Comparison of ENCODE assay signal across 8 cellular contexts in genomic region chr1:23801338-23801748, GRCh38. TPM values are rescaled to one million over a fixed set of nuclear protein-coding genes. Genes with fewer than 3 reads are reported as not detected.
DNase-seq lines count a peak whose midpoint lies in the region; ATAC-seq and TF ChIP-seq lines count a peak whose summit lies in the region.

No MANE protein-coding gene starts in this region.

- H3K36me3 ChIP-seq in tibial nerve, result peaks cover 0 to 47% (median 0%) of the 10 kb centered on the region in 3 donors

- no peak for TF ChIP-seq POLR2A in tibial nerve (IDR thresholded peaks at IDR 0.05)

- no peak for ATAC-seq in activated T-cell treated with anti-CD3 and anti-CD28 coated beads, Interleukin-2, amount 50 U/mL, for 72 hours (replicated peaks in 1 of 2)
- ATAC-seq in HG02678 (IDR thresholded peaks at IDR 0.05; ENCODE audit: unreplicated experiment) (no peak), GM21619 (IDR thresholded peaks at IDR 0.05; ENCODE audit: unreplicated experiment) (no peak)

- H3K4me3 Mint-ChIP-seq in activated T-cell treated with anti-CD3 and anti-CD28 coated beads, Interleukin-2, amount 50 U/mL, for 72 hours, result peak overlapping the region; percentile 89 to 94
- peak overlapping the region; percentile 98 for H3K4me3 Mint-ChIP-seq in activated naive CD8-positive, alpha-beta T cell treated with anti-CD3 and anti-CD28 coated beads for 36 hours

- H3K27me3 ChIP-seq in tibial nerve, result no peaks in the 10 kb centered on the region

- peaks cover 0 to 26% (median 18%) of the 10 kb centered on the region in 4 donors for H3K4me1 ChIP-seq in tibial nerve

- no peaks in the 10 kb centered on the region for H3K9me3 ChIP-seq in tibial nerve

- H3K9me3 Mint-ChIP-seq in activated T-cell treated with anti-CD3 and anti-CD28 coated beads, Interleukin-2, amount 50 U/mL, for 72 hours, result no peaks in the 10 kb centered on the region
- H3K9me3 Mint-ChIP-seq in activated naive CD8-positive, alpha-beta T cell treated with anti-CD3 and anti-CD28 coated beads for 36 hours, result no peaks in the 10 kb centered on the region

- peak overlapping the region; percentile 8 for H3K27ac Mint-ChIP-seq in activated T-cell treated with anti-CD3 and anti-CD28 coated beads, Interleukin-2, amount 50 U/mL, for 72 hours
- peak overlapping the region; percentile 77 for H3K27ac Mint-ChIP-seq in activated naive CD8-positive, alpha-beta T cell treated with anti-CD3 and anti-CD28 coated beads for 36 hours

- peaks cover 0 to 3% of the 10 kb centered on the region in 2 donors for H3K36me3 Mint-ChIP-seq in activated T-cell treated with anti-CD3 and anti-CD28 coated beads, Interleukin-2, amount 50 U/mL, for 72 hours (ENCODE audit: insufficient read depth in 2 of 2)
- H3K36me3 Mint-ChIP-seq in activated naive CD8-positive, alpha-beta T cell treated with anti-CD3 and anti-CD28 coated beads for 36 hours, result peaks cover 6% of the 10 kb centered on the region

- DNase-seq in activated T-cell treated with anti-CD3 and anti-CD28 coated beads, Interleukin-2, amount 50 U/mL, for 72 hours, result no peak
- no peak for DNase-seq in activated T-cell treated with anti-CD3 and anti-CD28 coated beads, Interleukin-2, amount 50 U/mL, for 1 hour
- no peak for DNase-seq in activated naive CD8-positive, alpha-beta T cell treated with anti-CD3 and anti-CD28 coated beads for 36 hours
- DNase-seq in left kidney (ENCODE audit: low read depth, low spot score) (peak; percentile 29), tibial nerve (ENCODE audit: low spot score in 2 of 2) (no peak)
- no peak for DNase-seq in activated CD4-positive, alpha-beta T cell treated with anti-CD3 and anti-CD28 coated beads for 1 hour

- peaks cover 16% of the 10 kb centered on the region for H3K4me1 Mint-ChIP-seq in activated T-cell treated with anti-CD3 and anti-CD28 coated beads, Interleukin-2, amount 50 U/mL, for 72 hours (ENCODE audit: low read depth)
- peaks cover 16% of the 10 kb centered on the region for H3K4me1 Mint-ChIP-seq in activated naive CD8-positive, alpha-beta T cell treated with anti-CD3 and anti-CD28 coated beads for 36 hours

- H3K27ac ChIP-seq in tibial nerve, result peak overlapping the region; percentile 64 to 97 (median 95)

- no peak for TF ChIP-seq EP300 in tibial nerve (IDR thresholded peaks at IDR 0.05)

- WGBS in tibial nerve, 2 donors, result 24 to 25% methylated on average over 19 of the region's 19 CpGs

- no peaks in the 10 kb centered on the region for H3K27me3 Mint-ChIP-seq in activated T-cell treated with anti-CD3 and anti-CD28 coated beads, Interleukin-2, amount 50 U/mL, for 72 hours (ENCODE audit: low read depth)
- no peaks in the 10 kb centered on the region for H3K27me3 Mint-ChIP-seq in activated naive CD8-positive, alpha-beta T cell treated with anti-CD3 and anti-CD28 coated beads for 36 hours

- no peak for TF ChIP-seq CTCF in tibial nerve (IDR thresholded peaks at IDR 0.05)

- H3K4me3 ChIP-seq in tibial nerve, result peak overlapping the region; percentile 55 to 98 (median 86)

RNA-seq across cellular contexts. Expression of gene GALE, which starts 0.8 kb away (rescaled TPM):
- total RNA-seq in activated T-cell treated with anti-CD3 and anti-CD28 coated beads, Interleukin-2, amount 50 U/mL, for 72 hours, result 10 to 100 TPM; 26.8 to 30.7 TPM
- total RNA-seq in activated naive CD8-positive, alpha-beta T cell treated with anti-CD3 and anti-CD28 coated beads for 36 hours, result 10 to 100 TPM; 48.6 to 51.8 TPM
- total RNA-seq in tibial nerve, result 10 to 100 TPM; 12.6 to 21.6 (median 15.8) TPM

RNA-seq across cellular contexts. Expression of gene LYPLA2, which starts 10.4 kb away (rescaled TPM):
- total RNA-seq in activated T-cell treated with anti-CD3 and anti-CD28 coated beads, Interleukin-2, amount 50 U/mL, for 72 hours, result 10 to 100 TPM; 63.4 to 71.5 TPM
- total RNA-seq in activated naive CD8-positive, alpha-beta T cell treated with anti-CD3 and anti-CD28 coated beads for 36 hours, result 10 to 100 TPM; 76.8 to 79.5 TPM
- total RNA-seq in tibial nerve, result 10 to 100 TPM; 23.6 to 36.3 (median 31.6) TPM

RNA-seq across cellular contexts. Expression of gene PITHD1, which starts 23.1 kb away (rescaled TPM):
- total RNA-seq in activated T-cell treated with anti-CD3 and anti-CD28 coated beads, Interleukin-2, amount 50 U/mL, for 72 hours, result 100 to 1,000 TPM in 1 of 2 donors, 10 to 100 TPM in 1; 83.2 to 107 TPM
- total RNA-seq in activated naive CD8-positive, alpha-beta T cell treated with anti-CD3 and anti-CD28 coated beads for 36 hours, result 10 to 100 TPM; 89.1 to 92.3 TPM
- total RNA-seq in tibial nerve, result 100 to 1,000 TPM in 1 of 4 donors, 10 to 100 TPM in 3; 64.2 to 105 (median 68.0) TPM

RNA-seq across cellular contexts. Expression of gene HMGCL, which starts 23.9 kb away (rescaled TPM):
- total RNA-seq in activated T-cell treated with anti-CD3 and anti-CD28 coated beads, Interleukin-2, amount 50 U/mL, for 72 hours, result 10 to 100 TPM; 44.1 to 47.4 TPM
- total RNA-seq in activated naive CD8-positive, alpha-beta T cell treated with anti-CD3 and anti-CD28 coated beads for 36 hours, result 10 to 100 TPM; 29.2 to 30.3 TPM
- 10 to 100 TPM; 38.7 to 53.3 (median 44.3) TPM for total RNA-seq in tibial nerve

RNA-seq across cellular contexts. Expression of gene ELOA, which starts 58.1 kb away (rescaled TPM):
- 10 to 100 TPM; 32.4 to 34.1 TPM for total RNA-seq in activated T-cell treated with anti-CD3 and anti-CD28 coated beads, Interleukin-2, amount 50 U/mL, for 72 hours
- total RNA-seq in activated naive CD8-positive, alpha-beta T cell treated with anti-CD3 and anti-CD28 coated beads for 36 hours, result 10 to 100 TPM; 58.5 to 60.6 TPM
- total RNA-seq in tibial nerve, result 10 to 100 TPM; 21.4 to 32.7 (median 23.7) TPM
